Comparison of ENCODE assay signal across 1 cellular context in genomic region chr12:54033106-54033979, GRCh38.
TF ChIP-seq lines count a peak whose summit lies in the region.

No MANE protein-coding gene starts in this region.

TF ChIP-seq in A549, 52 proteins besides CTCF, POLR2A, EP300 and RAD21:
- TF ChIP-seq, protein P1, sequence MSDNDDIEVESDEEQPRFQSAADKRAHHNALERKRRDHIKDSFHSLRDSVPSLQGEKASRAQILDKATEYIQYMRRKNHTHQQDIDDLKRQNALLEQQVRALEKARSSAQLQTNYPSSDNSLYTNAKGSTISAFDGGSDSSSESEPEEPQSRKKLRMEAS (IDR thresholded peaks at IDR 0.05) = peak; percentile 14; the same call in 1 of the 2 replicates
- TF ChIP-seq, protein P2, sequence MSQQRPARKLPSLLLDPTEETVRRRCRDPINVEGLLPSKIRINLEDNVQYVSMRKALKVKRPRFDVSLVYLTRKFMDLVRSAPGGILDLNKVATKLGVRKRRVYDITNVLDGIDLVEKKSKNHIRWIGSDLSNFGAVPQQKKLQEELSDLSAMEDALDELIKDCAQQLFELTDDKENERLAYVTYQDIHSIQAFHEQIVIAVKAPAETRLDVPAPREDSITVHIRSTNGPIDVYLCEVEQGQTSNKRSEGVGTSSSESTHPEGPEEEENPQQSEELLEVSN (IDR thresholded peaks at IDR 0.05; ENCODE audit: borderline replicate concordance, low read depth) = peak; percentile 33; the same call in 1 of the 2 replicates
- no peak for TF ChIP-seq FOSL2 (IDR thresholded peaks at IDR 0.05)
- 0 out of 2 replicates have a peak, but pooled peaks have one; percentile 1 for TF ChIP-seq FOSL2 (CRISPR knock-in tag; IDR thresholded peaks at IDR 0.05)
- no peak for TF ChIP-seq GATA3 (IDR thresholded peaks at IDR 0.05; ENCODE audit: borderline replicate concordance)
- TF ChIP-seq HOXB13 (CRISPR knock-in tag; IDR thresholded peaks at IDR 0.05; ENCODE audit: low read depth) = 0 out of 2 replicates have a peak, but pooled peaks have one; percentile 48
- no peak for TF ChIP-seq PHF8 (IDR thresholded peaks at IDR 0.05; ENCODE audit: borderline replicate concordance, low read depth)
- TF ChIP-seq ESRRA (IDR thresholded peaks at IDR 0.05; ENCODE audit: borderline replicate concordance, low read length) = no peak
- TF ChIP-seq MYC (IDR thresholded peaks at IDR 0.05; ENCODE audit: borderline replicate concordance, low read length) = no peak
- no peak for TF ChIP-seq ZSCAN20 (CRISPR knock-in tag; IDR thresholded peaks at IDR 0.05)
